Comparison of ENCODE assay signal across 8 cellular contexts in the genomic region with DNA sequence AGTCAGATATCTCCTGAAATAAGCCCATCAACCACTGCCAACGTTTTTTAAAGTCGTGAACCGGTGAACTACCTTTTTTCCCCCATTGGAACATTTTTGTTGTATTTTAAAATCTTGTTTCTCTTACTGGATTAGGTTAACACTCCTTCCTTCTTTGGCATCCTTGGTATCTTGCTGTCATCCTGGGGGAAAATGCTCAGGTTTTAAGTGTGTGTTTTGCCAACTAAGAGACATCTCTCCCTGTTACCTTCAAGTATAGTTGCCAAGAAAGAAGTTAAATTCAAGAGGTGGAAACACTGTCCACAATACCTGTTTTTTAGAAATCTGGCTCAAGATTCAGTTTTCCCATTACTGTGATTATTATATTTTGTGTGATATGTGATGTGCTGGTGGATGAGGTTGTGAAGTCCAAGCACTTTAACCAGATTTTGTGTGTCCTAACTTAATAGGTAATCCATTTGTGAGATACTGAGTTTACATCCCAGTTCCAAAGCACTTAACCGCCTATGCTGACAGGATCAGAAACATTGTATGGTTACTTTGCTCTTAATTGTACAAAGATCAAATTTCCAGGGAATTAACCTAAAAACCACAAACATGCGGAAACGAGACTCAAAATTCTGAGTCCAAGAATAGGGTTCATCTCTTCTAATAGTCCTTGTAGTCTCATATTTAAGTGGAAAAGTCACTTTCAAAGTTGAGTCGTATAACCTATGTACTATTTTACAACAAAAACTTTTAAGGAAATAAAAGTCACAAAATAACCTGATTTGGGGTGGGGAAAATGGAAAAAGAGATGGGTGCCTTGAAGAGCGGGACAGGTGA. TPM values are rescaled to one million over a fixed set of nuclear protein-coding genes. Genes with fewer than 3 reads are reported as not detected.
A peak's percentile ranks its signal among the peaks of the same experiment; 100 is the strongest.
DNase-seq lines count a peak whose midpoint lies in the region; ATAC-seq, FAIRE-seq and TF ChIP-seq lines count a peak whose summit lies in the region.

No MANE protein-coding gene starts in this region.

- peak overlapping the region; percentile 23 for H2AK5ac ChIP-seq in mesenchymal stem cell (ENCODE audit: low read length, severe bottlenecking)

- H3K27me3 ChIP-seq in right atrium auricular region (no peaks in the 10 kb centered on the region), GM12878 (replicated peaks in 1 of 2; ENCODE audit: control insufficient read depth in 2 of 2, insufficient read depth in 2 of 2, low read length in 1 of 2) (no peaks in the 10 kb centered on the region), mesenchymal stem cell (ENCODE audit: control insufficient read depth in 1 of 2, insufficient read depth in 1 of 2, low read length in 2 of 2) (no peaks in the 10 kb centered on the region), vagina (no peaks in the 10 kb centered on the region)

- BruUV-seq in GM12878 (replicated peaks; lab: Mats Ljungman, UMichigan), result TSS peak; percentile 80

- no peak for ATAC-seq in left ventricle myocardium superior
- ATAC-seq in GM12878, result no peak
- no peak for ATAC-seq in GM21786 (IDR thresholded peaks at IDR 0.05; ENCODE audit: unreplicated experiment)
- ATAC-seq in GM21825 (IDR thresholded peaks at IDR 0.05; ENCODE audit: unreplicated experiment), result no peak

- no peak for TF ChIP-seq RAD21 in GM12878 (IDR thresholded peaks at IDR 0.05; ENCODE audit: insufficient read depth, low read depth, low read length)

- no peak for FAIRE-seq in GM12878 (lab: Jason Lieb, UNC)

- H2BK120ac ChIP-seq in mesenchymal stem cell (ENCODE audit: low read depth, low read length), result no peak overlapping the region

- H3K4me2 ChIP-seq in GM12878 (ENCODE audit: control insufficient read depth, insufficient read depth) (peak overlapping the region; percentile 92), mesenchymal stem cell (ENCODE audit: low read length, poor library complexity, severe bottlenecking) (peak overlapping the region; percentile 85)

- no peak overlapping the region for H3K14ac ChIP-seq in mesenchymal stem cell (ENCODE audit: low read length in 2 of 2)

- no peaks in the 10 kb centered on the region for H4K20me1 ChIP-seq in GM12878 (ENCODE audit: control insufficient read depth, insufficient read depth)

- H3K9me3 ChIP-seq in right atrium auricular region (no peaks in the 10 kb centered on the region), GM12878 (replicated peaks; ENCODE audit: control insufficient read depth, insufficient read depth, low read length) (no peaks in the 10 kb centered on the region), mesenchymal stem cell (ENCODE audit: control insufficient read depth, low read length) (no peaks in the 10 kb centered on the region), vagina (no peaks in the 10 kb centered on the region)

- H3K9ac ChIP-seq in GM12878 (ENCODE audit: control insufficient read depth, insufficient read depth, low read length), result peak overlapping the region; percentile 97
- H3K9ac ChIP-seq in mesenchymal stem cell (ENCODE audit: low read length), result peak overlapping the region; percentile 98

- H3K4me3 ChIP-seq in right atrium auricular region (peak overlapping the region; percentile 87 to 88), GM12878 (peak overlapping the region; percentile 79), mesenchymal stem cell (ENCODE audit: insufficient read depth in 1 of 2, low read depth in 1 of 2, low read length in 2 of 2) (peak overlapping the region in 1 of 2 experiments; percentile 90), vagina (peak overlapping the region; percentile 64 to 96)

- H2BK15ac ChIP-seq in mesenchymal stem cell (ENCODE audit: low read depth, poor library complexity, severe bottlenecking), result no peak overlapping the region

- in situ Hi-C loops in GM12878 (cut with MboI), result no loop called here

- peaks cover 0 to 22% of the 10 kb centered on the region in 2 donors for H3K4me1 ChIP-seq in right atrium auricular region
- no peaks in the 10 kb centered on the region; the same call in 1 of the 2 replicates for H3K4me1 ChIP-seq in GM12878 (ENCODE audit: control insufficient read depth, insufficient read depth, low read length)
- H3K4me1 ChIP-seq in mesenchymal stem cell (ENCODE audit: control insufficient read depth, insufficient read depth, low read depth, low read length), result no peaks in the 10 kb centered on the region
- H3K4me1 ChIP-seq in vagina, result peaks cover 29% of the 10 kb centered on the region

- SMC1A ChIA-PET in GM12878 (lab: Charles Lee; ENCODE audit: uncharacterized antibody, unreplicated experiment), result interaction anchor here (1.0 kb wide), 1 partner anchor 25 kb away, joined by 3 read pairs; no protein-coding TSS in a partner anchor

- 62% methylated on average over 8 of the region's 8 CpGs for WGBS in GM12878 (ENCODE audit: insufficient coverage, insufficient replicate concordance, low lambda C conversion rate, missing lambda C conversion rate)
- WGBS in mesenchymal stem cell, result 100% methylated on average over 2 of the region's 8 CpGs

- H3K36me3 ChIP-seq in right atrium auricular region (no peaks in the 10 kb centered on the region), GM12878 (ENCODE audit: control insufficient read depth in 2 of 2, insufficient read depth in 2 of 2, low read length in 1 of 2) (no peaks in the 10 kb centered on the region), mesenchymal stem cell (ENCODE audit: control insufficient read depth in 1 of 2, insufficient read depth in 2 of 2, low read depth in 1 of 2, low read length in 2 of 2) (peaks cover 0 to 5% of the 10 kb centered on the region in 2 experiments), vagina (no peaks in the 10 kb centered on the region)

- CTCF ChIA-PET in GM12878 (lab: Yijun Ruan, JAX), result no interaction called here

- H3K23ac ChIP-seq in mesenchymal stem cell (ENCODE audit: low read length in 2 of 2), result no peak overlapping the region

- no peak for TF ChIP-seq POLR2A in GM12878 (IDR thresholded peaks at IDR 0.05; ENCODE audit: low read depth, low read length)
- TF ChIP-seq POLR2A in vagina (IDR thresholded peaks at IDR 0.05), result no peak

- H2BK5ac ChIP-seq in mesenchymal stem cell (ENCODE audit: low read depth, low read length, poor library complexity, severe bottlenecking), result peak overlapping the region; percentile 61

- TF ChIP-seq EP300 in GM12878 (IDR thresholded peaks at IDR 0.05; ENCODE audit: borderline replicate concordance in 1 of 2, control insufficient read depth in 1 of 2, low read depth in 2 of 2, low read length in 2 of 2), result no peak

- H3K27ac ChIP-seq in right atrium auricular region (peak overlapping the region; percentile 99 to 100), GM12878 (ENCODE audit: control insufficient read depth, insufficient read depth) (peak overlapping the region; percentile 97), mesenchymal stem cell (ENCODE audit: low read length, poor library complexity, severe bottlenecking) (peak overlapping the region; percentile 99), vagina (peak overlapping the region; percentile 100)

- no peak overlapping the region for H4K8ac ChIP-seq in mesenchymal stem cell (ENCODE audit: low read length)

- peak overlapping the region; percentile 29 for H2AFZ ChIP-seq in GM12878 (ENCODE audit: control insufficient read depth, low read depth, low read length)
- no peak overlapping the region for H2AFZ ChIP-seq in mesenchymal stem cell (ENCODE audit: low read depth, low read length)

- H3K79me1 ChIP-seq in mesenchymal stem cell (replicated peaks; ENCODE audit: low read length, poor library complexity, severe bottlenecking), result no peaks in the 10 kb centered on the region

- H3K18ac ChIP-seq in mesenchymal stem cell (ENCODE audit: low read depth in 1 of 2, low read length in 2 of 2), result no peak overlapping the region

- H3K79me2 ChIP-seq in GM12878 (ENCODE audit: control insufficient read depth, insufficient read depth, low read length), result peaks cover 47% of the 10 kb centered on the region

- TF ChIP-seq CTCF in right atrium auricular region (IDR thresholded peaks at IDR 0.05) (no peak), GM12878 (IDR thresholded peaks at IDR 0.05 in 2 of 3, conservative IDR thresholded peaks at IDR 0.05 in 1 of 3; ENCODE audit: control insufficient read depth in 2 of 3, extremely low read depth in 1 of 3, insufficient read depth in 1 of 3, low read depth in 3 of 3, low read length in 3 of 3) (no peak), vagina (IDR thresholded peaks at IDR 0.05) (no peak)

- H2BK12ac ChIP-seq in mesenchymal stem cell (ENCODE audit: low read length in 2 of 2), result no peak overlapping the region

- POLR2A ChIA-PET in GM12878 (lab: Charles Lee), result interaction anchor here (0.9 to 1.2 kb wide), 2 partner anchors 26 to 214 kb away, joined by 4 read pairs; no protein-coding TSS in a partner anchor

- intact Hi-C loops in left ventricle myocardium superior (cut with micrococcal nuclease), result no loop called here
- intact Hi-C loops in GM12878 (cut with micrococcal nuclease; ENCODE audit: unreplicated experiment), result loop anchor here (10.0 kb wide), 2 partner anchors 278 to 628 kb away; a partner anchor contains a TSS
- intact Hi-C loops in vagina (cut with DNase I), result loop anchor here (10.0 kb wide), 1 partner anchor 48 kb away; no protein-coding TSS in a partner anchor

- DNase-seq in right atrium auricular region (ENCODE audit: low spot score) (no peak), left ventricle myocardium superior (no peak), GM12878 (ENCODE audit: low read depth, low spot score) (no peak), mesenchymal stem cell (no peak), vagina (ENCODE audit: extremely low spot score in 2 of 2) (no peak), NCI-H2107 treated with DMSO at 0.1 percent for 48 hours (lab: John Stamatoyannopoulos, UW; ENCODE audit: unreplicated experiment) (no peak)

- peak overlapping the region in 1 of 2 experiments; percentile 6 for H3K4ac ChIP-seq in mesenchymal stem cell (ENCODE audit: low read depth in 1 of 2, low read length in 2 of 2)

- no peak overlapping the region for H4K91ac ChIP-seq in mesenchymal stem cell (ENCODE audit: low read length)

- RAD21 ChIA-PET in GM12878 (lab: Charles Lee; ENCODE audit: unreplicated experiment), result interaction anchor here (0.6 kb wide), 1 partner anchor 57 kb away, joined by 3 read pairs; no protein-coding TSS in a partner anchor

RNA-seq across cellular contexts. Expression of a gene that starts 1.3 kb away (rescaled TPM):
- total RNA-seq in right atrium auricular region (10 to 100 TPM; 33.2 to 45.0 TPM), left ventricle myocardium superior (36.7 TPM), GM12878 (2014; rRNA removed) (81.8 and 82.6 TPM in 2 replicates), GM12878 (2014; rRNA removed; fragmentation: Illumina TruSeq; extraction: Trizol) (85.2 and 87.6 TPM in 2 replicates), GM12878 (2021) (70.7 and 74.8 TPM in 2 replicates), vagina (119 TPM)
- total RNA-seq in GM12878 (2013; cell fraction: nucleolus; rRNA removed), result 171 and 179 TPM in 2 replicates
- polyA plus RNA-seq in GM12878 (2011; ENCODE audit: low read depth), result 17.5 TPM
- polyA plus RNA-seq in GM12878 (2011; rRNA removed) (71.0 and 94.6 TPM in 2 replicates), GM12878 (2014; fragmentation: Illumina TruSeq; extraction: Trizol) (62.3 and 80.9 TPM in 2 replicates), GM12878 (2014; fragmentation: Nextera tagmentation; extraction: Ambion mirVana) (10 to 100 TPM in 1 of 2 experiments, 1 to 10 TPM in 1; 9.9 to 12.2 TPM), GM12878 (2014; rRNA removed) (42.4 TPM in 2 replicates), GM12878 (2016; fragmentation: Nextera tagmentation; extraction: Ambion mirVana) (10 to 100 TPM; 35.8 to 36.2 TPM)
- 31.1 and 34.6 TPM in 2 replicates for polyA plus RNA-seq in GM12878 (2011; cell fraction: cytosol; rRNA removed)
- 36.5 and 43.8 TPM in 2 replicates for polyA plus RNA-seq in GM12878 (2011; cell fraction: nucleus; rRNA removed)
- 19.5 and 25.2 TPM in 2 replicates for polyA plus RNA-seq in GM12878 (2012)
- 114 and 144 TPM in 2 replicates for polyA minus RNA-seq in GM12878 (2011; rRNA and poly(A)+ RNA removed)
- 35.6 and 37.4 TPM in 2 replicates for polyA minus RNA-seq in GM12878 (2011; cell fraction: cytosol; rRNA and poly(A)+ RNA removed)
- polyA minus RNA-seq in GM12878 (2011; cell fraction: nucleus; rRNA and poly(A)+ RNA removed), result 87.9 and 121 TPM in 2 replicates
- 25.1 TPM for polyA plus RNA-seq in mesenchymal stem cell (2013, experiment 1 of 2)
- 24.7 TPM for polyA plus RNA-seq in mesenchymal stem cell (2013, experiment 2 of 2)
